ENCODE assay signal across 8 cellular contexts in the genomic region with DNA sequence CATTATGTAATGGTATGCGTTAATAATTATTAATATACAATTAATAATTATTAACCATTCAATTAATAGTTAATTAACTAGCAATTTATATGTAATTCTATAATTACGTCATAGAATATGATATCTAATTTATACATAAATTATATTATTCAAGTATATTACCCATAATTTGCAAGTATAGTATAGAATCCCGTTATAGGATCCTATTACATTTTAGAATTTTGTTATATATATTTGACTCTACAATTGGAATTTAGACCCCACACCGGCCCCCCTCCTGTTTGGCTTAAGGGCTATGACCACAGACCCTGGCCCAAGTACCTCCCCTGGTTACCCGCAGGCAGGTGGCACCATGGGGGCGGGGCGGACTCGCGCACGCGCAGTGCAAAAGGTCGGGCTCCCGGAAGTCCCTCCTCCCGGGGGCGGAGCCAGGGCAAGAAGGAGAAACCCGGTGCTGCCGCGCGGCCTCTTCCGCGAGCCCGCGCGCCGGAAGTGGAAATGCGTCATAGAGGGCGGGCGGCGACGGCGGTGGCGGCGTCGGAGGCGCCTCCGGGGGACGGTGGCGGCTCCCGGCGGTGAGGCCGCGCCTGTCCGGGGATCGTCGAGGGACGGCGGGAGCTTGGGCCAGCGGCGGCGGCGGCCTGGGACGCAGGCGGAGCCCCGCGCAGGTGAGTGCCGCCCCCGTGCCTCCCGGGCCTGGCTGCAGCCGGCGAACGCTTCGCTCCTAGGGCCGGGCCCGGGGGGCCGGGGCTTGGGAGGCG. TPM values are rescaled to one million over a fixed set of nuclear protein-coding genes. Genes with fewer than 3 reads are reported as not detected.
DNase-seq lines count a peak whose midpoint lies in the region; ATAC-seq lines count a peak whose summit lies in the region.

A gene with protein sequence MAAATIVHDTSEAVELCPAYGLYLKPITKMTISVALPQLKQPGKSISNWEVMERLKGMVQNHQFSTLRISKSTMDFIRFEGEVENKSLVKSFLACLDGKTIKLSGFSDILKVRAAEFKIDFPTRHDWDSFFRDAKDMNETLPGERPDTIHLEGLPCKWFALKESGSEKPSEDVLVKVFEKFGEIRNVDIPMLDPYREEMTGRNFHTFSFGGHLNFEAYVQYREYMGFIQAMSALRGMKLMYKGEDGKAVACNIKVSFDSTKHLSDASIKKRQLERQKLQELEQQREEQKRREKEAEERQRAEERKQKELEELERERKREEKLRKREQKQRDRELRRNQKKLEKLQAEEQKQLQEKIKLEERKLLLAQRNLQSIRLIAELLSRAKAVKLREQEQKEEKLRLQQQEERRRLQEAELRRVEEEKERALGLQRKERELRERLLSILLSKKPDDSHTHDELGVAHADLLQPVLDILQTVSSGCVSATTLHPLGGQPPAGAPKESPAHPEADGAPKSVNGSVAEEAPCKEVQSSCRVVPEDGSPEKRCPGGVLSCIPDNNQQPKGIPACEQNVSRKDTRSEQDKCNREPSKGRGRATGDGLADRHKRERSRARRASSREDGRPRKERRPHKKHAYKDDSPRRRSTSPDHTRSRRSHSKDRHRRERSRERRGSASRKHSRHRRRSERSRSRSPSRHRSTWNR (plus strand): TSS at position 503 of the 761 bp plus-strand sequence. CDS start 1,859 bp downstream, outside the sequence.

- peak within 1 kb of the TSS; percentile 67 for H3K27ac ChIP-seq in epithelial cell of prostate

- no peaks in the 10 kb centered on the region for H3K27me3 ChIP-seq in mononuclear cell (ENCODE audit: insufficient read depth, low read length)

- DNase-seq in DMS 273 (lab: John Stamatoyannopoulos, UW; ENCODE audit: unreplicated experiment) (peak; percentile 99), OCI-M1 (lab: John Stamatoyannopoulos, UW) (peak; percentile 91), activated T-cell treated with anti-CD3 and anti-CD28 coated beads for 24 hours (ENCODE audit: low read depth) (peak; percentile 99), epithelial cell of prostate (ENCODE audit: low read depth, low spot score) (peak; percentile 69)
- DNase-seq in stimulated activated CD8-positive, alpha-beta memory T cell treated with anti-CD3 and anti-CD28 coated beads, Interleukin-2, amount 100 ng/mL, for 48 hours (ENCODE audit: low read depth in 2 of 2): peak; percentile 98

- H3K4me3 ChIP-seq in mononuclear cell (ENCODE audit: low read length): peak within 1 kb of the TSS; percentile 74

- H3K27ac Mint-ChIP-seq in IgD-negative memory B cell: peak within 1 kb of the TSS; percentile 92 to 97 (median 96)

- H3K4me3 Mint-ChIP-seq in IgD-negative memory B cell: peak within 1 kb of the TSS; percentile 88 to 98 (median 96)

- no peaks in the 10 kb centered on the region for H3K27me3 Mint-ChIP-seq in IgD-negative memory B cell

- peaks cover 31% of the 10 kb centered on the region for H3K4me1 ChIP-seq in mononuclear cell (ENCODE audit: insufficient read depth, low read length)

- H3K4me1 Mint-ChIP-seq in IgD-negative memory B cell: peaks cover 19 to 29% (median 23%) of the 10 kb centered on the region in 3 donors

- H3K9me3 ChIP-seq in mononuclear cell (ENCODE audit: low read depth, low read length): no peaks in the 10 kb centered on the region

- H3K36me3 Mint-ChIP-seq in IgD-negative memory B cell: no peaks in the 10 kb centered on the region

- no peaks in the 10 kb centered on the region for H3K9me3 Mint-ChIP-seq in IgD-negative memory B cell

- peak; percentile 83 for ATAC-seq in GM21529 (IDR thresholded peaks at IDR 0.05; ENCODE audit: unreplicated experiment)

RNA-seq across cellular contexts. Expression of the gene that starts here (rescaled TPM):
- 58.8 TPM for polyA plus RNA-seq in IgD-negative memory B cell
- total RNA-seq in mononuclear cell: 73.0 TPM

Comparison
In these comparisons a context has a peak if more than half of its experiments do, and no peak if none do; other contexts are left out.
1. Peak in every context shown above with its lines: DNase-seq, ATAC-seq, H3K4me3 ChIP-seq and H3K27ac ChIP-seq.